Comparison of ENCODE assay signal across 19 cellular contexts in the genomic region with DNA sequence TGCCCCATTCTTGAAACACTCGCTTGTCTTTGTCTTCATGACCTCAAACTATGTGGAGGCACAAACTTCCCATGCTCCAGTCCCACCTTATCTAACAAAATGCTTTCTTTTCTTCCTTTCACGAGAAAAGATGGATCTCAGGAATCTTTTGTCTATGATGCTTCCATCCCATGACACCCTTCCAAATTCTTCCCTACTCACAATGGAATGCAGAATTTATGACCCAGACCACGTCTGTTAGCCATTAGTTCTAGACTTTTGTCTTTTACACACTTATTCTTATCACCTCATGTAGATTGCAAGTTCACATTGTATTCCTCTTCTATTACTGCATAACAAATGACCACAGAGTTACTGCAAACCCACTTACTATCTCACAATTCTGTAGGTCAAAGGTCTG. TPM values are rescaled to one million over a fixed set of nuclear protein-coding genes. Genes with fewer than 3 reads are reported as not detected.
"Had no signal": no experiment of that assay in that cellular context is flagged by ENCODE, and none has a peak within 500 bp of the region (broad histone marks: within the 10 kb centered on the region; RNA-seq: fewer than 3 reads in every experiment).

No MANE protein-coding gene starts in this region.

- H3K9me3 ChIP-seq: colonic mucosa, esophagus squamous epithelium, neutrophil, sigmoid colon, suprapubic skin, thyroid gland had no signal

- ATAC-seq: left lobe of liver; naive thymus-derived CD4-positive, alpha-beta T cell; stimulated activated naive CD8-positive, alpha-beta T cell treated with anti-CD3 and anti-CD28 coated beads, Interleukin-15, Interleukin-2, amounts not matched to agents 100 U/mL and 50 U/mL, for 24 hours had no signal

- H3K27ac ChIP-seq: colonic mucosa, esophagus squamous epithelium, neutrophil, sigmoid colon, suprapubic skin, thyroid gland had no signal

- H3K36me3 ChIP-seq: colonic mucosa, esophagus squamous epithelium, neutrophil, sigmoid colon, suprapubic skin, thyroid gland had no signal

- H3K4me3 ChIP-seq: colonic mucosa, esophagus squamous epithelium, sigmoid colon, suprapubic skin, thyroid gland had no signal

- H3K27me3 ChIP-seq: colonic mucosa, esophagus squamous epithelium, sigmoid colon, suprapubic skin, thyroid gland had no signal

- DNase-seq: colonic mucosa; dermis blood vessel endothelial cell; esophagus squamous epithelium; foreskin melanocyte; head of caudate nucleus; hypothalamus; islet precursor cell; mammary epithelial cell; naive thymus-derived CD4-positive, alpha-beta T cell; nephron progenitor cell; posterior cingulate gyrus; sigmoid colon; small intestine; stimulated activated CD4-positive, alpha-beta T cell treated with anti-CD3 and anti-CD28 coated beads, Interleukin-12 subunit alpha, Interleukin-12 subunit beta, amount 100 ng/mL, for 4 hours; stimulated activated naive CD8-positive, alpha-beta T cell treated with anti-CD3 and anti-CD28 coated beads, Interleukin-15, Interleukin-2, amounts not matched to agents 100 U/mL and 50 U/mL, for 24 hours; thyroid gland had no signal

- H3K4me1 ChIP-seq: colonic mucosa, esophagus squamous epithelium, sigmoid colon, suprapubic skin, thyroid gland had no signal

RNA-seq across cellular contexts. Expression of gene LAMP5, which starts 24.2 kb away (rescaled TPM):
- total RNA-seq: esophagus squamous epithelium, left lobe of liver, mammary epithelial cell had no signal
- polyA plus RNA-seq: naive thymus-derived CD4-positive, alpha-beta T cell had no signal
